In the genomic region with DNA sequence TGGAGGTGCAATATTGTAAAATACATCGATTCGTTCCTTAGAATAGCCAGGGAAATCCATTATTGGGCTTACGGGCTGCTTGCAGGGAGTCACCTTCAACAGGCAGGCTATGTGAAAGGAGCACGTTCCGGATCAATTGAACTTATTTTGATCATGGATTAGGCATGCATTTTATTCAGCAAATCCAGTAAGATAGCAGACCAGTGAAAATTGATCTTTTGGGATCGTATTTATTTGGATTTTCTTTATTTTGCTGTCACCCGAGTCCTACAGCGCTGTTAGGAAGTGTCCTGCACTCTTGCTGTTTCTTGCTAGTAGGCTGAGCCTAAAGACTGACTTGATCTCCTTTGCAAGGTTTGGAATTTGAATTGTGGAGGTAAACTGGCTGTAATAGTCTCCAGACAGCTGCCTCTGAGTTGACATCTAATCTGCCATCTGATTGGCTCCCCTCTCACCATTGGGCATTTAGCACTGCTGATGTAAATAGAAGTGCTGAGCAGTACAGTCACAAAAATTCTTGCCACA, we compare ENCODE assay signal across 8 cellular contexts. TPM values are rescaled to one million over a fixed set of nuclear protein-coding genes. Genes with fewer than 3 reads are reported as not detected.
A peak's percentile ranks its signal among the peaks of the same experiment; 100 is the strongest.
DNase-seq lines count a peak whose midpoint lies in the region; ATAC-seq and TF ChIP-seq lines count a peak whose summit lies in the region.

No MANE protein-coding gene starts in this region.

- H3K27ac ChIP-seq in HUES6 (ENCODE audit: low read depth, low read length), result peak overlapping the region; percentile 67; the same call in 1 of the 2 replicates
- peak overlapping the region; percentile 97 to 99 (median 98) for H3K27ac ChIP-seq in esophagus muscularis mucosa (replicated peaks in 1 of 4)
- H3K27ac ChIP-seq in mucosa of rectum (ENCODE audit: low read depth in 2 of 2, low read length in 2 of 2), result peak overlapping the region; percentile 97 to 98
- H3K27ac ChIP-seq in thyroid gland, result peak overlapping the region; percentile 98 to 99 (median 98)

- TF ChIP-seq CTCF in esophagus muscularis mucosa (IDR thresholded peaks at IDR 0.05) (no peak), thyroid gland (IDR thresholded peaks at IDR 0.05) (no peak)

- H3K9me3 Mint-ChIP-seq in activated T-cell treated with anti-CD3 and anti-CD28 coated beads, Interleukin-2, amount 50 U/mL, for 72 hours, result no peaks in the 10 kb centered on the region

- no peaks in the 10 kb centered on the region for H3K27me3 Mint-ChIP-seq in activated T-cell treated with anti-CD3 and anti-CD28 coated beads, Interleukin-2, amount 50 U/mL, for 72 hours (ENCODE audit: low read depth)

- no peaks in the 10 kb centered on the region for H3K27me3 ChIP-seq in HUES6 (ENCODE audit: control insufficient read depth, insufficient read depth, low read length)
- H3K27me3 ChIP-seq in esophagus muscularis mucosa, result no peaks in the 10 kb centered on the region
- H3K27me3 ChIP-seq in mucosa of rectum (ENCODE audit: control insufficient read depth in 2 of 2, insufficient read depth in 2 of 2, low read length in 2 of 2), result no peaks in the 10 kb centered on the region
- H3K27me3 ChIP-seq in thyroid gland, result no peaks in the 10 kb centered on the region

- TF ChIP-seq EP300 in esophagus muscularis mucosa (IDR thresholded peaks at IDR 0.05), result no peak

- under 1% methylated on average over 8 of the region's 8 CpGs for WGBS in esophagus muscularis mucosa
- 0% methylated on average over 8 of the region's 8 CpGs for WGBS in thyroid gland, 2 donors

- ATAC-seq in GM21529 (IDR thresholded peaks at IDR 0.05; ENCODE audit: unreplicated experiment), result peak; percentile 58
- peak; percentile 56 to 62 for ATAC-seq in activated T-cell treated with anti-CD3 and anti-CD28 coated beads, Interleukin-2, amount 50 U/mL, for 72 hours (replicated peaks in 1 of 2)

- DNase-seq in Daoy (ENCODE audit: low read depth) (peak; percentile 90), NOMO-1 treated with dmso at 0.1 percent for 144 hours (lab: John Stamatoyannopoulos, UW; ENCODE audit: unreplicated experiment) (peak; percentile 17), esophagus muscularis mucosa (ENCODE audit: extremely low spot score) (no peak), thyroid gland (peak; percentile 41 to 52)
- DNase-seq in activated T-cell treated with anti-CD3 and anti-CD28 coated beads, Interleukin-2, amount 50 U/mL, for 72 hours, result peak; percentile 62 to 65

- H3K36me3 ChIP-seq in HUES6 (ENCODE audit: control insufficient read depth, insufficient read depth, low read length) (no peaks in the 10 kb centered on the region), esophagus muscularis mucosa (no peaks in the 10 kb centered on the region), mucosa of rectum (ENCODE audit: control insufficient read depth in 2 of 2, insufficient read depth in 2 of 2, low read length in 2 of 2) (peaks cover 0 to 2% of the 10 kb centered on the region in 2 donors), thyroid gland (no peaks in the 10 kb centered on the region)

- peak overlapping the region; percentile 86 to 89 for H3K4me3 Mint-ChIP-seq in activated T-cell treated with anti-CD3 and anti-CD28 coated beads, Interleukin-2, amount 50 U/mL, for 72 hours

- H3K9ac ChIP-seq in HUES6 (ENCODE audit: low read length) (peak overlapping the region; percentile 99), mucosa of rectum (ENCODE audit: low read depth in 1 of 2, low read length in 2 of 2) (peak overlapping the region; percentile 93 to 94)

- TF ChIP-seq POLR2A in esophagus muscularis mucosa (IDR thresholded peaks at IDR 0.05; ENCODE audit: low read depth) (no peak), thyroid gland (IDR thresholded peaks at IDR 0.05) (peak in 1 of 2 donors; percentile 82)

- no peaks in the 10 kb centered on the region for H3K9me3 ChIP-seq in HUES6 (ENCODE audit: control insufficient read depth, insufficient read depth, low read depth, low read length)
- H3K9me3 ChIP-seq in esophagus muscularis mucosa, result no peaks in the 10 kb centered on the region
- H3K9me3 ChIP-seq in mucosa of rectum (ENCODE audit: control insufficient read depth in 2 of 2, low read length in 2 of 2), result no peaks in the 10 kb centered on the region
- H3K9me3 ChIP-seq in thyroid gland, result no peaks in the 10 kb centered on the region

- peak overlapping the region; percentile 97 for H3K27ac Mint-ChIP-seq in activated T-cell treated with anti-CD3 and anti-CD28 coated beads, Interleukin-2, amount 50 U/mL, for 72 hours

- intact Hi-C loops in esophagus muscularis mucosa (cut with DNase I), result loop anchor here (10.0 kb wide), 1 partner anchor 175 kb away; no protein-coding TSS in a partner anchor
- intact Hi-C loops in thyroid gland (cut with DNase I), result loop anchor here (10.0 kb wide), 1 partner anchor 495 kb away; no protein-coding TSS in a partner anchor

- H3K4me1 Mint-ChIP-seq in activated T-cell treated with anti-CD3 and anti-CD28 coated beads, Interleukin-2, amount 50 U/mL, for 72 hours (ENCODE audit: low read depth), result peaks cover 59% of the 10 kb centered on the region

- peaks cover 5 to 6% of the 10 kb centered on the region in 2 donors for H3K36me3 Mint-ChIP-seq in activated T-cell treated with anti-CD3 and anti-CD28 coated beads, Interleukin-2, amount 50 U/mL, for 72 hours (ENCODE audit: insufficient read depth in 2 of 2)

- H3K4me3 ChIP-seq in HUES6 (ENCODE audit: low read depth, low read length) (peak overlapping the region; percentile 86), esophagus muscularis mucosa (peak overlapping the region; percentile 91 to 96 (median 94)), mucosa of rectum (ENCODE audit: low read length in 2 of 2) (peak overlapping the region; percentile 94 to 95), thyroid gland (replicated peaks in 1 of 3) (peak overlapping the region; percentile 22 to 85 (median 83))

- H3K4me1 ChIP-seq in HUES6 (ENCODE audit: control insufficient read depth, insufficient read depth, low read length) (peaks cover 34% of the 10 kb centered on the region), esophagus muscularis mucosa (peaks cover 40 to 61% (median 60%) of the 10 kb centered on the region in 4 donors), mucosa of rectum (ENCODE audit: control insufficient read depth in 2 of 2, insufficient read depth in 2 of 2, low read length in 2 of 2) (peaks cover 18 to 26% of the 10 kb centered on the region in 2 donors), thyroid gland (peaks cover 27 to 28% of the 10 kb centered on the region in 2 donors)

RNA-seq across cellular contexts. Expression of a gene that starts 3.0 kb away (rescaled TPM):
- total RNA-seq in Daoy (2014; rRNA removed; shearing (Covaris generic)), result 15.7 and 16.3 TPM in 2 replicates
- 10 to 100 TPM; 62.9 to 71.6 TPM for total RNA-seq in activated T-cell treated with anti-CD3 and anti-CD28 coated beads, Interleukin-2, amount 50 U/mL, for 72 hours
- 10 to 100 TPM; 55.0 to 87.2 (median 72.7) TPM for total RNA-seq in esophagus muscularis mucosa
- 100 to 1,000 TPM; 157 to 315 (median 206) TPM for total RNA-seq in thyroid gland
